Comparison of ENCODE assay signal across 8 cellular contexts in the genomic region with DNA sequence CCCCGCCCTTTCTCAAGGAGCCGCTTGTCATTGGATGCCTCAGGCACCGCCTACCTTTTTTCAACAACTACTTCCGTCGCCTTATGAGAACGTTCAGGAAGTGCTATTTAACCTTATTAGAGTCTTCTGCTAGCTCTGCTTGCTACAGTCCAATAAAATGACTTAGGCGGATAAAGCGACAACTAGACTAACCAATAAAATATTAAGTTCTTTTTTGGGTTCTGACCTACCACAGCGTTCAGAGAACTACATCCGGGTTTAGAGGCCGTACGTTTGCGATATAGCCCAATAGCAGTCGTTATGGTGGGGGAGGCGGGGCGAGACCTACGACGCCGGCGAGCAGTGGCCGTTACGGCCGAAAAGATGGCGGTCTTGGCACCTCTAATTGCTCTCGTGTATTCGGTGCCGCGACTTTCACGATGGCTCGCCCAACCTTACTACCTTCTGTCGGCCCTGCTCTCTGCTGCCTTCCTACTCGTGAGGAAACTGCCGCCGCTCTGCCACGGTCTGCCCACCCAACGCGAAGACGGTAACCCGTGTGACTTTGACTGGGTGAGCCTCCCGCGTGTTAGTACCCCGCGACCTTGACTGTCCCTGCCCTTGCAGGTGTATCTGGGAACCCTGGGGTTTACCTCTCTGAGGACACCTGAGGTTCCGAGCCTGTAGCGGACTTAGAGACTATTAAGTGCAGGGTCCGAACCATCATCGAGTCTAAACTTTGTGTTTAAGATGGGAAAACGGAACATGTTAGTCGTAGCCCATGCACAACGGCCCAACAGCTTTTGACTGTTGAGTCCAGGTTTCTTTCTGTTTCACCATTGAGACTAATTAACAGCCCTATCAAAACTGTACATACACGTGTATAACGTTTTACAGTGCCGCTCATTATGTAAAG. TPM values are rescaled to one million over a fixed set of nuclear protein-coding genes. Genes with fewer than 3 reads are reported as not detected.
DNase-seq lines count a peak whose midpoint lies in the region; ATAC-seq lines count a peak whose summit lies in the region.

A gene with protein sequence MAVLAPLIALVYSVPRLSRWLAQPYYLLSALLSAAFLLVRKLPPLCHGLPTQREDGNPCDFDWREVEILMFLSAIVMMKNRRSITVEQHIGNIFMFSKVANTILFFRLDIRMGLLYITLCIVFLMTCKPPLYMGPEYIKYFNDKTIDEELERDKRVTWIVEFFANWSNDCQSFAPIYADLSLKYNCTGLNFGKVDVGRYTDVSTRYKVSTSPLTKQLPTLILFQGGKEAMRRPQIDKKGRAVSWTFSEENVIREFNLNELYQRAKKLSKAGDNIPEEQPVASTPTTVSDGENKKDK (plus strand): TSS at position 338 of the 895 bp plus-strand sequence. CDS start 26 bp downstream, at position 364.

- H3K4me3 Mint-ChIP-seq in effector memory CD8-positive, alpha-beta T cell, result peak within 1 kb of the TSS; percentile 89 to 91

- ATAC-seq in GM21360 (IDR thresholded peaks at IDR 0.05; ENCODE audit: unreplicated experiment), result peak; percentile 89
- ATAC-seq in effector memory CD8-positive, alpha-beta T cell (replicated peaks), result peak; percentile 89

- DNase-seq in COLO668 (lab: John Stamatoyannopoulos, UW; ENCODE audit: unreplicated experiment), result peak; percentile 91
- DNase-seq in HT1080 (ENCODE audit: low read depth), result peak; percentile 99
- DNase-seq in NOMO-1 treated with DMSO at 0.1 percent for 48 hours (lab: John Stamatoyannopoulos, UW; ENCODE audit: unreplicated experiment), result peak; percentile 99
- peak; percentile 79 to 83 for DNase-seq in activated CD8-positive, alpha-beta memory T cell treated with anti-CD3 and anti-CD28 coated beads for 4 hours (ENCODE audit: low read depth in 2 of 2)
- DNase-seq in effector memory CD8-positive, alpha-beta T cell, result peak; percentile 85 to 87 (median 86)
- DNase-seq in medulla oblongata (ENCODE audit: extremely low spot score), result peak; percentile 99
- peak; percentile 82 for DNase-seq in stimulated activated CD8-positive, alpha-beta memory T cell treated with anti-CD3 and anti-CD28 coated beads, Interleukin-12 subunit alpha, Interleukin-12 subunit beta, amount 100 ng/mL, for 1 hour (ENCODE audit: low read depth)

- peak within 1 kb of the TSS; percentile 86 to 97 for H3K27ac Mint-ChIP-seq in effector memory CD8-positive, alpha-beta T cell

- H3K36me3 Mint-ChIP-seq in effector memory CD8-positive, alpha-beta T cell (ENCODE audit: insufficient read depth), result peaks cover 23% of the 10 kb centered on the region

- no peaks in the 10 kb centered on the region for H3K9me3 Mint-ChIP-seq in effector memory CD8-positive, alpha-beta T cell

- no peaks in the 10 kb centered on the region for H3K27me3 Mint-ChIP-seq in effector memory CD8-positive, alpha-beta T cell

- peaks cover 22 to 34% of the 10 kb centered on the region in 2 donors for H3K4me1 Mint-ChIP-seq in effector memory CD8-positive, alpha-beta T cell (ENCODE audit: low read depth in 2 of 2)

RNA-seq across cellular contexts. Expression of the gene that starts here (rescaled TPM):
- 161 and 179 TPM in 2 replicates for total RNA-seq in HT1080 (2014; rRNA removed; shearing (Covaris generic))
- 97.1 and 105 TPM in 2 replicates for polyA plus RNA-seq in HT1080 (2015; cell fraction: cytosol; rRNA removed)
- polyA plus RNA-seq in HT1080 (2015; cell fraction: nucleus; rRNA removed), result 127 TPM in 2 replicates

Comparison
In these comparisons a context has a peak if more than half of its experiments do, and no peak if none do; other contexts are left out.
1. Peak in every context shown above with its lines: DNase-seq and ATAC-seq.